7 cellular contexts compared by ENCODE assay signal in the genomic region with DNA sequence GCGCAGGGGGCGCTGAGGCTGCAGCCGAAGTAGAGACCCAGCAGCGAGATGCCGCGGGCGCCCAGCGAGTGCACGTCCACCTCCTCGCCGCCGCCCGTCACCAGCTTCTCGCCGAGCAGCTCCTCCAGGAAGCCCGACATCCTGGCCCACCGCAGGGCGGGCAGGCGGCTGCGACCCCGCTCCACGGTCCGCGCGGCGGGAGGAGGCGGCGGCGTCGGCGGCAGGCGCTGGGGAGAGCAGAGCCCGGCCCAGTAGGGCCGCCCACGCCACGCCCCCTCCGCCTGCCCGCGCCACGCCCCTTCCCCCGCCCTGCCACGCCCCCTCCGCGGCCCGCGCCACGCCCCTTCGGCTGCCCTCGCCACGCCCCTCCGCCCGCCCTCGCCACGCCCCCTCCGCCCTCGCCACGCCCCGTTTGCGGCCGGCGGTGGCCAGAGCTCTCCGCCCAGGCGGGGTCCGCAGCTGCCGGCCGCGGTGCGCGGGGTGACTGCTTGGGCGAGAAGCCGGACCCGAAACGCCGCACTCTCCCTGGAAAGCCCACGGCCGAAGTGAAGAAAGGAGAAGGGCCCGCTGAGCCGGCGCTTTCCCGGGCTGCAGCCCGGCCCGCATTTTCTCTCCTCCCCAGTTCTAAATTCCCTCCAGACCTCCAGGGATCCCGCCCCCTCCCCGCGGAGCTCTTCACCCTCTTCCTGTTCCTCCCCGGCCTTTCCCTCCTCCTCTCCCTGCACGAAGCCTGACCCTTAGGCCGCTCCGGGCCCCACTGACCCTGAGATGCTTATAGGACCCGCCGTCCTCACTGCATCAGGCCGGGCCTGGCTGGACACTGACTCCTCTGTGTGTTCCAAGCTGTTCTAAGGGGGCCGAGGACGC. TPM values are rescaled to one million over a fixed set of nuclear protein-coding genes. Genes with fewer than 3 reads are reported as not detected.
DNase-seq lines count a peak whose midpoint lies in the region; ATAC-seq and TF ChIP-seq lines count a peak whose summit lies in the region.

Gene NXN, minus strand, starts transcription at position 238 of the 867 bp plus-strand sequence.

- 3 to 4% methylated on average over 30 to 44 of the region's 94 CpGs for WGBS in lower leg skin, 2 donors

- no peak for TF ChIP-seq CTCF in lower leg skin (IDR thresholded peaks at IDR 0.05)

- intact Hi-C loops in lower leg skin (cut with DNase I; ENCODE audit: low total_unique reads) = loop anchor here (2.0 kb wide), 1 partner anchor 183 kb away; no protein-coding TSS in a partner anchor

- H3K4me3 ChIP-seq in lower leg skin (ENCODE audit: low read depth, poor library complexity, severe bottlenecking) = peak within 1 kb of the TSS; percentile 45

- ATAC-seq in GM18502 (IDR thresholded peaks at IDR 0.05; ENCODE audit: poor library complexity, unreplicated experiment) = peak; percentile 72
- peak; percentile 78 for ATAC-seq in HG02885 (IDR thresholded peaks at IDR 0.05; ENCODE audit: poor library complexity, unreplicated experiment)

- no peak for TF ChIP-seq POLR2A in lower leg skin (IDR thresholded peaks at IDR 0.05)

- DNase-seq in NCI-H446 treated with DMSO at 0.1 percent for 48 hours (lab: John Stamatoyannopoulos, UW) = peak; percentile 18
- peak; percentile 85 to 87 for DNase-seq in activated CD4-positive, alpha-beta T cell treated with anti-CD3 and anti-CD28 coated beads, Interleukin-2, amount 50 U/mL, for 4 hours
- DNase-seq in dermis blood vessel endothelial cell = peak; percentile 89
- DNase-seq in lower leg skin (ENCODE audit: low spot score in 2 of 2) = peak; percentile 68 to 96
- DNase-seq in stimulated activated CD4-positive, alpha-beta T cell treated with anti-CD3 and anti-CD28 coated beads, Interleukin-4, amount 100 ng/mL, for 4 hours = peak; percentile 81 to 95

RNA-seq across cellular contexts. Expression of gene NXN, which starts in this region (rescaled TPM):
- total RNA-seq in dermis blood vessel endothelial cell (123 and 138 TPM in 2 replicates), lower leg skin (10 to 100 TPM; 11.3 to 51.6 (median 31.8) TPM)

Comparison
In these comparisons a context has a peak if more than half of its experiments do, and no peak if none do; other contexts are left out.
1. Peak in every context shown above with its lines: DNase-seq, ATAC-seq and H3K4me3 ChIP-seq.
2. DNase-seq: peak in every context shown above with its lines; median percentile 89 in dermis blood vessel endothelial cell; 88 in stimulated activated CD4-positive, alpha-beta T cell treated with anti-CD3 and anti-CD28 coated beads, Interleukin-4, amount 100 ng/mL, for 4 hours; 86 in activated CD4-positive, alpha-beta T cell treated with anti-CD3 and anti-CD28 coated beads, Interleukin-2, amount 50 U/mL, for 4 hours; 82 in lower leg skin; 18 in NCI-H446 treated with DMSO at 0.1 percent for 48 hours.